ENCODE assay signal across 35 cellular contexts in the genomic region with DNA sequence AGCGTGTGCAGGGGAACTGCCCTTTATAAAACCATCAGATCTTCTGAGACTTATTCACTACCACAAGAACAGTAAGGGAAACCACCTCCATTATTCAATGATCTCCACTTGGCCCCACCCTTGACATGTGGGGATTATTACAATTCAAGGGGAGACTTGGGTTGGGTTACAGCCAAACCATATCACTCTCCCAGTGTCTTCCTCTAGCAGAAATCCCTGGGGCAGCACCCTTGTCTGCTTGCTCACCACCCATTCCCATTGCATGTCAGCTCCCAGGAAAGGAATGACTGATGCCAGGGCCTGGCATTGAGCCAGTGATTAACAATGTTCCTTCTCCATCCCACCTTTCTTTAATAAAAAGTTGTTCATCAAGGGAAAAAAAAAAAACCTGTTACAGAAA.
"Had no signal": no experiment of that assay in that cellular context is flagged by ENCODE, and none has a peak within 500 bp of the region (broad histone marks: within the 10 kb centered on the region; RNA-seq: fewer than 3 reads in every experiment).

No MANE protein-coding gene starts in this region.

- DNase-seq: Karpas-422, Kasumi-1, MG63, MM.1S, MV-4-11, NCI-H1048, NCI-H1092, NCI-H1092 treated with DMSO at 0.1 percent for 48 hours, NCI-H1105, NCI-H1105 treated with DMSO at 0.1 percent for 48 hours, NCI-H1417, NCI-H1417 treated with DMSO at 0.1 percent for 48 hours, NCI-H1436, NCI-H1436 treated with DMSO at 0.1 percent for 48 hours, NCI-H146, NCI-H1694, NCI-H1694 treated with DMSO at 0.1 percent for 48 hours, NCI-H187, NCI-H187 treated with DMSO at 0.1 percent for 48 hours, NCI-H1930, NCI-H2029, NCI-H2029 treated with DMSO at 0.1 percent for 48 hours, NCI-H2081, NCI-H2081 treated with DMSO at 0.1 percent for 48 hours, NCI-H2107, NCI-H2171, NCI-H2171 treated with DMSO at 0.1 percent for 48 hours, NCI-H2227 treated with DMSO at 0.1 percent for 48 hours, NCI-H226, NCI-H345, NCI-H446, NCI-H446 treated with DMSO at 0.1 percent for 48 hours, NCI-H510A, NCI-H510A treated with DMSO at 0.1 percent for 48 hours, NCI-H524 had no signal

- H3K27me3 ChIP-seq: MG63 had no signal

- H3K36me3 ChIP-seq: MG63 had no signal

- H3K9me3 ChIP-seq: MG63 had no signal

- H3K4me3 ChIP-seq: MG63 had no signal
